In the genomic region with DNA sequence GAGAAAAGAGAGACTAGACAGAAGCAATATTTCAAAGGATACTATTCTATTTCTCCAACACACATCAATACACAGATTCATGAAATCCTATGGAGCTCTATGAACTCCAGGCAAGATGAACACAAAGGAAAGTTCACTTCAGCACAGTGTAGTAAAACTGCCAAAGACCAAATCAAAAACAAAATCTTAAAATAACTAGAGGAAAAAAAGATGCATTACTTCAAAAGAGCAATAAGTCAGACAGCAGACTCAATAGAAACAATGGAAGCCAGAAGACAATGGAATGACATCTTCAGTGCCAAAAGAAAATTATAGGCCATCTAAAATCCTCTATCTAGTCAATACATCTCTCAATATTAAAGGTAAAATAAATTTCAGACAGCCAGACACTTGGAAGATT, we compare ENCODE assay signal across 1 cellular context.
A peak's percentile ranks its signal among the peaks of the same experiment; 100 is the strongest.
TF ChIP-seq lines count a peak whose summit lies in the region.

No MANE protein-coding gene starts in this region.

TF ChIP-seq in K562, 482 proteins besides CTCF, POLR2A, EP300 and RAD21 (continued from another document and continues in another):
- TF ChIP-seq CHD7 (IDR thresholded peaks at IDR 0.05; ENCODE audit: low read depth, low read length), result no peak
- no peak for TF ChIP-seq POLR2B (IDR thresholded peaks at IDR 0.05; ENCODE audit: low read depth, partially characterized antibody)
- TF ChIP-seq IFI16 (CRISPR knock-in tag; IDR thresholded peaks at IDR 0.05), result no peak
- TF ChIP-seq NFE2L1 (tag; IDR thresholded peaks at IDR 0.05; ENCODE audit: borderline replicate concordance, low read depth), result no peak
- TF ChIP-seq GATAD2A (IDR thresholded peaks at IDR 0.05), result no peak
- TF ChIP-seq ZNF12 (CRISPR knock-in tag; IDR thresholded peaks at IDR 0.05), result no peak
- no peak for TF ChIP-seq RCOR1 (IDR thresholded peaks at IDR 0.05; ENCODE audit: borderline replicate concordance in 1 of 2, low read depth in 2 of 2, low read length in 2 of 2)
- TF ChIP-seq, protein P1, sequence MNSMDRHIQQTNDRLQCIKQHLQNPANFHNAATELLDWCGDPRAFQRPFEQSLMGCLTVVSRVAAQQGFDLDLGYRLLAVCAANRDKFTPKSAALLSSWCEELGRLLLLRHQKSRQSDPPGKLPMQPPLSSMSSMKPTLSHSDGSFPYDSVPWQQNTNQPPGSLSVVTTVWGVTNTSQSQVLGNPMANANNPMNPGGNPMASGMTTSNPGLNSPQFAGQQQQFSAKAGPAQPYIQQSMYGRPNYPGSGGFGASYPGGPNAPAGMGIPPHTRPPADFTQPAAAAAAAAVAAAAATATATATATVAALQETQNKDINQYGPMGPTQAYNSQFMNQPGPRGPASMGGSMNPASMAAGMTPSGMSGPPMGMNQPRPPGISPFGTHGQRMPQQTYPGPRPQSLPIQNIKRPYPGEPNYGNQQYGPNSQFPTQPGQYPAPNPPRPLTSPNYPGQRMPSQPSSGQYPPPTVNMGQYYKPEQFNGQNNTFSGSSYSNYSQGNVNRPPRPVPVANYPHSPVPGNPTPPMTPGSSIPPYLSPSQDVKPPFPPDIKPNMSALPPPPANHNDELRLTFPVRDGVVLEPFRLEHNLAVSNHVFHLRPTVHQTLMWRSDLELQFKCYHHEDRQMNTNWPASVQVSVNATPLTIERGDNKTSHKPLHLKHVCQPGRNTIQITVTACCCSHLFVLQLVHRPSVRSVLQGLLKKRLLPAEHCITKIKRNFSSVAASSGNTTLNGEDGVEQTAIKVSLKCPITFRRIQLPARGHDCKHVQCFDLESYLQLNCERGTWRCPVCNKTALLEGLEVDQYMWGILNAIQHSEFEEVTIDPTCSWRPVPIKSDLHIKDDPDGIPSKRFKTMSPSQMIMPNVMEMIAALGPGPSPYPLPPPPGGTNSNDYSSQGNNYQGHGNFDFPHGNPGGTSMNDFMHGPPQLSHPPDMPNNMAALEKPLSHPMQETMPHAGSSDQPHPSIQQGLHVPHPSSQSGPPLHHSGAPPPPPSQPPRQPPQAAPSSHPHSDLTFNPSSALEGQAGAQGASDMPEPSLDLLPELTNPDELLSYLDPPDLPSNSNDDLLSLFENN (IDR thresholded peaks at IDR 0.05; ENCODE audit: low read depth in 2 of 2, low read length in 2 of 2), result no peak
- TF ChIP-seq SMAD2 (IDR thresholded peaks at IDR 0.05; ENCODE audit: low read depth, low read length), result no peak
- TF ChIP-seq TBL1XR1 (IDR thresholded peaks at IDR 0.05; ENCODE audit: low read length in 2 of 2), result no peak
- no peak for TF ChIP-seq RBBP5 (IDR thresholded peaks at IDR 0.05; ENCODE audit: borderline replicate concordance, insufficient read depth, low read length, poor library complexity, severe bottlenecking)
- TF ChIP-seq RBM39 (optimal IDR thresholded peaks at IDR 0.05; ENCODE audit: low read depth, low read length), result no peak
- no peak for TF ChIP-seq SUPT5H (IDR thresholded peaks at IDR 0.05)
- no peak for TF ChIP-seq C11orf30 (IDR thresholded peaks at IDR 0.05; ENCODE audit: low read depth)
- TF ChIP-seq CBX8 (IDR thresholded peaks at IDR 0.05; ENCODE audit: borderline replicate concordance, extremely low read depth, low read depth, low read length, poor library complexity, severe bottlenecking), result no peak
- no peak for TF ChIP-seq MCM3 (IDR thresholded peaks at IDR 0.05)
- TF ChIP-seq, protein P2, sequence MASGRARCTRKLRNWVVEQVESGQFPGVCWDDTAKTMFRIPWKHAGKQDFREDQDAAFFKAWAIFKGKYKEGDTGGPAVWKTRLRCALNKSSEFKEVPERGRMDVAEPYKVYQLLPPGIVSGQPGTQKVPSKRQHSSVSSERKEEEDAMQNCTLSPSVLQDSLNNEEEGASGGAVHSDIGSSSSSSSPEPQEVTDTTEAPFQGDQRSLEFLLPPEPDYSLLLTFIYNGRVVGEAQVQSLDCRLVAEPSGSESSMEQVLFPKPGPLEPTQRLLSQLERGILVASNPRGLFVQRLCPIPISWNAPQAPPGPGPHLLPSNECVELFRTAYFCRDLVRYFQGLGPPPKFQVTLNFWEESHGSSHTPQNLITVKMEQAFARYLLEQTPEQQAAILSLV (tag; IDR thresholded peaks at IDR 0.05), result no peak
- no peak for TF ChIP-seq ZNF785 (CRISPR knock-in tag; IDR thresholded peaks at IDR 0.05)
- TF ChIP-seq TEAD1 (CRISPR knock-in tag; IDR thresholded peaks at IDR 0.05), result no peak
- TF ChIP-seq ZNF121 (CRISPR knock-in tag; conservative IDR thresholded peaks at IDR 0.05), result no peak
- TF ChIP-seq ZNF174 (CRISPR knock-in tag; IDR thresholded peaks at IDR 0.05), result no peak
- TF ChIP-seq, protein P3, sequence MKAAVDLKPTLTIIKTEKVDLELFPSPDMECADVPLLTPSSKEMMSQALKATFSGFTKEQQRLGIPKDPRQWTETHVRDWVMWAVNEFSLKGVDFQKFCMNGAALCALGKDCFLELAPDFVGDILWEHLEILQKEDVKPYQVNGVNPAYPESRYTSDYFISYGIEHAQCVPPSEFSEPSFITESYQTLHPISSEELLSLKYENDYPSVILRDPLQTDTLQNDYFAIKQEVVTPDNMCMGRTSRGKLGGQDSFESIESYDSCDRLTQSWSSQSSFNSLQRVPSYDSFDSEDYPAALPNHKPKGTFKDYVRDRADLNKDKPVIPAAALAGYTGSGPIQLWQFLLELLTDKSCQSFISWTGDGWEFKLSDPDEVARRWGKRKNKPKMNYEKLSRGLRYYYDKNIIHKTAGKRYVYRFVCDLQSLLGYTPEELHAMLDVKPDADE (conservative IDR thresholded peaks at IDR 0.05; ENCODE audit: control insufficient read depth, low read depth, low read length), result no peak
- TF ChIP-seq ZNF57 (CRISPR knock-in tag; IDR thresholded peaks at IDR 0.05), result no peak
- TF ChIP-seq FOXM1 (IDR thresholded peaks at IDR 0.05; ENCODE audit: low read depth), result no peak
- no peak for TF ChIP-seq FOXM1 (CRISPR knock-in tag; IDR thresholded peaks at IDR 0.05; ENCODE audit: low read depth)
- TF ChIP-seq SAFB2 (IDR thresholded peaks at IDR 0.05; ENCODE audit: borderline replicate concordance, low read depth, low read length, severe bottlenecking), result no peak
- TF ChIP-seq MTA3 (IDR thresholded peaks at IDR 0.05; ENCODE audit: borderline replicate concordance), result no peak
- no peak for TF ChIP-seq ZKSCAN1 (IDR thresholded peaks at IDR 0.05; ENCODE audit: low read depth, low read length)
- no peak for TF ChIP-seq ZC3H11A (IDR thresholded peaks at IDR 0.05; ENCODE audit: low read depth, low read length)
- no peak for TF ChIP-seq KLF1 (tag; IDR thresholded peaks at IDR 0.05)
- TF ChIP-seq ZNF79 (CRISPR knock-in tag; IDR thresholded peaks at IDR 0.05; ENCODE audit: low read depth), result no peak
- no peak for TF ChIP-seq ERF (CRISPR knock-in tag; IDR thresholded peaks at IDR 0.05)
- no peak for TF ChIP-seq CXXC5 (CRISPR knock-in tag; IDR thresholded peaks at IDR 0.05)
- TF ChIP-seq ZNF124 (CRISPR knock-in tag; IDR thresholded peaks at IDR 0.05), result no peak
- TF ChIP-seq, protein P4, sequence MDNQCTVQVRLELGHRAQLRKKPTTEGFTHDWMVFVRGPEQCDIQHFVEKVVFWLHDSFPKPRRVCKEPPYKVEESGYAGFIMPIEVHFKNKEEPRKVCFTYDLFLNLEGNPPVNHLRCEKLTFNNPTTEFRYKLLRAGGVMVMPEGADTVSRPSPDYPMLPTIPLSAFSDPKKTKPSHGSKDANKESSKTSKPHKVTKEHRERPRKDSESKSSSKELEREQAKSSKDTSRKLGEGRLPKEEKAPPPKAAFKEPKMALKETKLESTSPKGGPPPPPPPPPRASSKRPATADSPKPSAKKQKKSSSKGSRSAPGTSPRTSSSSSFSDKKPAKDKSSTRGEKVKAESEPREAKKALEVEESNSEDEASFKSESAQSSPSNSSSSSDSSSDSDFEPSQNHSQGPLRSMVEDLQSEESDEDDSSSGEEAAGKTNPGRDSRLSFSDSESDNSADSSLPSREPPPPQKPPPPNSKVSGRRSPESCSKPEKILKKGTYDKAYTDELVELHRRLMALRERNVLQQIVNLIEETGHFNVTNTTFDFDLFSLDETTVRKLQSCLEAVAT (IDR thresholded peaks at IDR 0.05), result peak in 1 of 2 experiments; percentile 59; a peak in 1 of 4 replicates
- no peak for TF ChIP-seq KDM1A (IDR thresholded peaks at IDR 0.05)
- no peak for TF ChIP-seq TCFL5 (CRISPR knock-in tag; conservative IDR thresholded peaks at IDR 0.05)
- TF ChIP-seq ADNP (tag; IDR thresholded peaks at IDR 0.05), result no peak
- peak; percentile 85 for TF ChIP-seq XRCC3 (IDR thresholded peaks at IDR 0.05)
- no peak for TF ChIP-seq RBM15 (IDR thresholded peaks at IDR 0.05; ENCODE audit: insufficient read depth, low read length)
- TF ChIP-seq, protein P5, sequence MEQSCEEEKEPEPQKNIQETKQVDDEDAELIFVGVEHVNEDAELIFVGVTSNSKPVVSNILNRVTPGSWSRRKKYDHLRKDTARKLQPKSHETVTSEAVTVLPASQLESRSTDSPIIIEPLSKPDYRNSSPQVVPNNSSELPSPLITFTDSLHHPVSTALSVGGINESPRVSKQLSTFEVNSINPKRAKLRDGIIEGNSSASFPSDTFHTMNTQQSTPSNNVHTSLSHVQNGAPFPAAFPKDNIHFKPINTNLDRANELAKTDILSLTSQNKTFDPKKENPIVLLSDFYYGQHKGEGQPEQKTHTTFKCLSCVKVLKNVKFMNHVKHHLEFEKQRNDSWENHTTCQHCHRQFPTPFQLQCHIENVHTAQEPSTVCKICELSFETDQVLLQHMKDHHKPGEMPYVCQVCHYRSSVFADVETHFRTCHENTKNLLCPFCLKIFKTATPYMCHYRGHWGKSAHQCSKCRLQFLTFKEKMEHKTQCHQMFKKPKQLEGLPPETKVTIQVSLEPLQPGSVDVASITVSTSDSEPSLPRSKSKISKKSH (CRISPR knock-in tag; IDR thresholded peaks at IDR 0.05), result peak; percentile 56; the same call in 1 of the 2 replicates
- no peak for TF ChIP-seq MTA1 (IDR thresholded peaks at IDR 0.05; ENCODE audit: borderline replicate concordance)
- no peak for TF ChIP-seq ZNF668 (CRISPR knock-in tag; IDR thresholded peaks at IDR 0.05)
